8 cellular contexts compared by ENCODE assay signal in the genomic region with DNA sequence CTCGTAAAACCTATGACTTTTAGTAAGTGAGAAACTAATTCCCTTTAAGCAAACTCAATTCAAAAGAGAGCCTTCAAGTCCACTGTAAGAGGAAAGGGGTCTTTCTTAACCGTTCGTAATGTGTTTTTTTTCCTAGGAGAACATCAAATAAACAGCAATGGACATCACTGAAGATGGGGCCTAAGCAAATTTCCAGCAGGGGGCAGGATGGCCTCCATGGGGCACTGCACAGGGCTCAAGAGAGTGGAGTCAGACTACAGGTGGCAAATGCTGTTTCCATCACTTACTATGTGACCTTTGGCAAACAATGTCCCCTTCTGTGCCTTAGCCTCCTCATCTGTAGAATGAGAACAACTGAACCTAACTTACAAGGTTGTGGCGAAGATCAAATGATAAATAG.
DNase-seq lines count a peak whose midpoint lies in the region; ATAC-seq, FAIRE-seq and TF ChIP-seq lines count a peak whose summit lies in the region.

No MANE protein-coding gene starts in this region.

- intact Hi-C loops in pancreas (cut with DNase I): no loop called here
- intact Hi-C loops in posterior vena cava (cut with DNase I): loop anchor here in 1 of 2 donors (5.0 kb wide), 1 partner anchor 139 kb away; no protein-coding TSS in a partner anchor

- no peaks in the 10 kb centered on the region for H3K4me1 ChIP-seq in pancreas

- DNase-seq in GM10248 (ENCODE audit: extremely low spot score): no peak
- peak; percentile 10 for DNase-seq in MV-4-11 (lab: John Stamatoyannopoulos, UW)
- DNase-seq in activated naive CD8-positive, alpha-beta T cell treated with anti-CD3 and anti-CD28 coated beads, Interleukin-2, amount 50 U/mL, for 16 hours (ENCODE audit: low read depth, low spot score): peak; percentile 2
- peak in 1 of 6 donors; percentile 19 for DNase-seq in pancreas
- no peak for DNase-seq in mesothelial cell of epicardium (ENCODE audit: low spot score in 2 of 2, unreplicated experiment in 2 of 2)
- DNase-seq in posterior vena cava (ENCODE audit: low spot score): no peak

- no peak overlapping the region for H3K27ac ChIP-seq in pancreas

- peaks cover 2% of the 10 kb centered on the region for H3K4me1 Mint-ChIP-seq in mesothelial cell of epicardium

- no peak for FAIRE-seq in pancreas (lab: Jason Lieb, UNC)

- no peaks in the 10 kb centered on the region for H3K27me3 Mint-ChIP-seq in mesothelial cell of epicardium (ENCODE audit: low read depth)

- POLR2A ChIA-PET in GM10248 (lab: Yijun Ruan, JAX): no interaction called here

- ATAC-seq in pancreas: peak in 3 of 4 donors; percentile 53 to 70 (median 63)
- ATAC-seq in HG03139 (IDR thresholded peaks at IDR 0.05; ENCODE audit: unreplicated experiment): no peak
- ATAC-seq in HG02588 (IDR thresholded peaks at IDR 0.05; ENCODE audit: unreplicated experiment): no peak

- CTCF ChIA-PET in GM10248 (lab: Yijun Ruan, JAX): interaction anchor here (1.4 to 3.2 kb wide), 2 partner anchors 11 to 14 kb away, joined by 3 to 11 read pairs; no protein-coding TSS in a partner anchor

- no peaks in the 10 kb centered on the region for H3K9me3 ChIP-seq in pancreas

- H3K36me3 ChIP-seq in pancreas: peaks cover 0 to 16% (median 0%) of the 10 kb centered on the region in 3 donors

- no peaks in the 10 kb centered on the region for H3K27me3 ChIP-seq in pancreas

- H3K4me3 Mint-ChIP-seq in mesothelial cell of epicardium: no peak overlapping the region

- peaks cover 9% of the 10 kb centered on the region for H3K9me3 Mint-ChIP-seq in mesothelial cell of epicardium

- H3K27ac Mint-ChIP-seq in mesothelial cell of epicardium: no peak overlapping the region

- 88 to 89% methylated on average over 4 of the region's 4 CpGs for WGBS in pancreas, 2 donors

- TF ChIP-seq CTCF in GM10248 (IDR thresholded peaks at IDR 0.05; ENCODE audit: control extremely low read depth, extremely low read depth, low read depth, missing control alignments): peak; percentile 20
- TF ChIP-seq CTCF in pancreas (IDR thresholded peaks at IDR 0.05): peak in 1 of 4 donors; percentile 9
- no peak for TF ChIP-seq CTCF in mesothelial cell of epicardium (IDR thresholded peaks at IDR 0.05; ENCODE audit: unreplicated experiment)

- no peak overlapping the region for H3K4me3 ChIP-seq in pancreas

- H3K36me3 Mint-ChIP-seq in mesothelial cell of epicardium: peaks cover 10% of the 10 kb centered on the region

Comparison
In these comparisons a context has a peak if more than half of its experiments do, and no peak if none do; other contexts are left out.
1. DNase-seq: peak in MV-4-11 (single experiment) and activated naive CD8-positive, alpha-beta T cell treated with anti-CD3 and anti-CD28 coated beads, Interleukin-2, amount 50 U/mL, for 16 hours (single experiment); none in GM10248 (single experiment), mesothelial cell of epicardium (0 of 2) and posterior vena cava (single experiment).
2. ATAC-seq: peak in pancreas (3 of 4); none in HG03139 (single experiment) and HG02588 (single experiment).